ENCODE assay signal across 8 cellular contexts in genomic region chr17:49707608-49708514, GRCh38. TPM values are rescaled to one million over a fixed set of nuclear protein-coding genes. Genes with fewer than 3 reads are reported as not detected.
A peak's percentile ranks its signal among the peaks of the same experiment; 100 is the strongest.
DNase-seq lines count a peak whose midpoint lies in the region; TF ChIP-seq lines count a peak whose summit lies in the region.

TSS of gene SLC35B1 (minus strand) at chr17:49707964. CDS start at chr17:49707833, 131 bp downstream.

- peak within 1 kb of the TSS; percentile 99 for H3K4me3 ChIP-seq in fibroblast of pulmonary artery (replicated peaks; ENCODE audit: low read depth, low read length)
- peak within 1 kb of the TSS; percentile 71 to 98 (median 84) for H3K4me3 ChIP-seq in stomach

- peaks cover 17% of the 10 kb centered on the region for H3K36me3 Mint-ChIP-seq in nephron progenitor cell (ENCODE audit: low read depth)

- TF ChIP-seq CTCF in fibroblast of pulmonary artery (IDR thresholded peaks at IDR 0.05; ENCODE audit: low read length, missing control alignments) = peak; percentile 93
- TF ChIP-seq CTCF in nephron progenitor cell (IDR thresholded peaks at IDR 0.05) = peak; percentile 36
- peak in 5 of 7 experiments; percentile 57 to 82 (median 70) for TF ChIP-seq CTCF in stomach (IDR thresholded peaks at IDR 0.05)

- H3K4me3 Mint-ChIP-seq in nephron progenitor cell = peak within 1 kb of the TSS; percentile 90

- peaks cover 32% of the 10 kb centered on the region for H3K4me1 Mint-ChIP-seq in nephron progenitor cell

- peaks cover 20 to 41% (median 32%) of the 10 kb centered on the region in 4 donors for H3K4me1 ChIP-seq in stomach

- H3K9me3 Mint-ChIP-seq in nephron progenitor cell = no peaks in the 10 kb centered on the region

- no peaks in the 10 kb centered on the region for H3K27me3 ChIP-seq in stomach

- peak within 1 kb of the TSS; percentile 85 to 96 (median 94) for H3K27ac ChIP-seq in stomach

- TF ChIP-seq POLR2A in Raji (IDR thresholded peaks at IDR 0.05; ENCODE audit: insufficient read depth, low read depth, low read length) (peak; percentile 62), stomach (IDR thresholded peaks at IDR 0.05) (peak in 1 of 4 donors; percentile 35)

- peak within 1 kb of the TSS; percentile 100 for H3K27ac Mint-ChIP-seq in nephron progenitor cell

- intact Hi-C loops in stomach (cut with DNase I; ENCODE audit: low total_unique reads) = loop anchor here (5.0 kb wide), 1 partner anchor 74 kb away; no protein-coding TSS in a partner anchor

- H3K9me3 ChIP-seq in stomach = no peaks in the 10 kb centered on the region

- TF ChIP-seq EP300 in stomach (IDR thresholded peaks at IDR 0.05) = no peak

- peaks cover 6% of the 10 kb centered on the region for H3K27me3 Mint-ChIP-seq in nephron progenitor cell (ENCODE audit: low read depth, poor library complexity)

- DNase-seq in ELR (ENCODE audit: low read depth) (peak; percentile 100), H4 (ENCODE audit: low spot score) (peak; percentile 100), LoVo (ENCODE audit: low spot score) (peak; percentile 99), fibroblast of pulmonary artery (ENCODE audit: low read depth) (peak; percentile 99), nephron progenitor cell (peak; percentile 96), stomach (peak; percentile 99)
- DNase-seq in activated effector memory CD4-positive, alpha-beta T cell treated with Interleukin-2 at 50 U/mL for 16 hours = peak; percentile 97

- 0 to 1% (median 1%) methylated on average over 34 to 53 of the region's 53 CpGs for WGBS in stomach, 5 donors

- peaks cover 35 to 57% (median 55%) of the 10 kb centered on the region in 4 donors for H3K36me3 ChIP-seq in stomach

RNA-seq across cellular contexts. Expression of gene SLC35B1, which starts in this region (rescaled TPM):
- total RNA-seq in H4 (2014; rRNA removed; shearing (Covaris generic)) = 142 and 160 TPM in 2 replicates
- total RNA-seq in stomach = 10 to 100 TPM; 36.2 to 59.8 (median 48.1) TPM
- polyA plus RNA-seq in stomach = 10 to 100 TPM; 26.3 to 36.2 (median 34.2) TPM

Comparison
In these comparisons a context has a peak if more than half of its experiments do, and no peak if none do; other contexts are left out.
1. Peak in every context shown above with its lines: DNase-seq, H3K4me3 ChIP-seq and H3K27ac ChIP-seq.
2. CTCF ChIP-seq: peak in every context shown above with its lines; median percentile 93 in fibroblast of pulmonary artery; 70 in stomach; 36 in nephron progenitor cell.